In genomic region chr15:57395292-57395691, GRCh38 we compare ENCODE assay signal across 13 cellular contexts. TPM values are rescaled to one million over a fixed set of nuclear protein-coding genes. Genes with fewer than 3 reads are reported as not detected.
DNase-seq lines count a peak whose midpoint lies in the region; FAIRE-seq and TF ChIP-seq lines count a peak whose summit lies in the region.
"Had no signal": no experiment of that assay in that cellular context is flagged by ENCODE, and none has a peak within 500 bp of the region (broad histone marks: within the 10 kb centered on the region; RNA-seq: fewer than 3 reads in every experiment).

No MANE protein-coding gene starts in this region.

- no peak overlapping the region for H3K27ac ChIP-seq in keratinocyte (ENCODE audit: control insufficient read depth, insufficient read depth, low read length)
- H3K27ac ChIP-seq: HL-60, transverse colon had no signal

- dilution Hi-C loops in keratinocyte (cut with MboI; ENCODE audit: extremely low pct_ligation_motif_present, low sequenced_read_pairs): no loop called here

- TF ChIP-seq CTCF in HFF-Myc (IDR thresholded peaks at IDR 0.05; ENCODE audit: low read depth, low read length, missing control alignments) (no peak), keratinocyte (optimal IDR thresholded peaks at IDR 0.05 in 1 of 3, IDR thresholded peaks at IDR 0.05 in 1 of 3, conservative IDR thresholded peaks at IDR 0.05 in 1 of 3; ENCODE audit: extremely low read depth in 1 of 3, insufficient read depth in 2 of 3, low read length in 3 of 3) (no peak)

- peak; percentile 17 for FAIRE-seq in keratinocyte (lab: Jason Lieb, UNC)

- DNase-seq in AG08395 (ENCODE audit: low spot score) (peak; percentile 88), HFF-Myc (ENCODE audit: extremely low read depth, low read depth) (peak; percentile 38), amniotic epithelial cell (ENCODE audit: low read depth) (peak; percentile 94), keratinocyte (ENCODE audit: low read depth, low spot score) (no peak), NCI-H128 (lab: John Stamatoyannopoulos, UW; ENCODE audit: unreplicated experiment) (no peak), activated T-cell treated with anti-CD3 and anti-CD28 coated beads for 4 hours (no peak), SKM-1 treated with dmso at 0.1 percent for 144 hours (lab: John Stamatoyannopoulos, UW; ENCODE audit: unreplicated experiment) (no peak)
- DNase-seq in activated effector memory CD4-positive, alpha-beta T cell treated with anti-CD3 and anti-CD28 coated beads, Interleukin-2, amount 50 U/mL, for 16 hours: no peak
- DNase-seq: activated CD8-positive, alpha-beta memory T cell treated with anti-CD3 and anti-CD28 coated beads for 24 hours; CD8-positive, alpha-beta memory T cell; cerebellar nuclear complex; transverse colon had no signal

- H3K4me1 ChIP-seq in keratinocyte (ENCODE audit: control insufficient read depth, extremely low read depth, insufficient read depth, low read length): no peaks in the 10 kb centered on the region
- H3K4me1 ChIP-seq: transverse colon had no signal

- H3K9me3 ChIP-seq in keratinocyte (ENCODE audit: control insufficient read depth, low read depth, low read length): no peaks in the 10 kb centered on the region
- H3K9me3 ChIP-seq: transverse colon had no signal

- no peaks in the 10 kb centered on the region for H3K79me2 ChIP-seq in keratinocyte (ENCODE audit: control insufficient read depth, insufficient read depth, low read length)

- H3K36me3 ChIP-seq in keratinocyte (ENCODE audit: control insufficient read depth in 2 of 2, extremely low read depth in 1 of 2, insufficient read depth in 2 of 2, low read length in 2 of 2): no peaks in the 10 kb centered on the region
- H3K36me3 ChIP-seq: transverse colon had no signal

- H2AFZ ChIP-seq in keratinocyte (ENCODE audit: control insufficient read depth, low read length): no peak overlapping the region

- H3K4me3 ChIP-seq in HFF-Myc (replicated peaks; ENCODE audit: low read depth, low read length) (no peak overlapping the region), keratinocyte (ENCODE audit: control insufficient read depth in 2 of 3, extremely low read depth in 1 of 3, insufficient read depth in 2 of 3, low read depth in 1 of 3, low read length in 3 of 3) (no peak overlapping the region)
- H3K4me3 ChIP-seq: transverse colon had no signal

- no peaks in the 10 kb centered on the region for H4K20me1 ChIP-seq in keratinocyte (ENCODE audit: control insufficient read depth, extremely low read depth, insufficient read depth, low read length)

- no peak overlapping the region for H3K4me2 ChIP-seq in keratinocyte (ENCODE audit: control insufficient read depth, extremely low read depth, insufficient read depth, low read depth, low read length)

- no peak overlapping the region for H3K9ac ChIP-seq in keratinocyte (ENCODE audit: control insufficient read depth, extremely low read depth, insufficient read depth, low read length)

- H3K27me3 ChIP-seq in keratinocyte (ENCODE audit: control insufficient read depth, extremely low read depth, insufficient read depth, low read length): no peaks in the 10 kb centered on the region
- H3K27me3 ChIP-seq: transverse colon had no signal

- no peaks in the 10 kb centered on the region for H3K9me1 ChIP-seq in keratinocyte (ENCODE audit: control insufficient read depth, extremely low read depth, insufficient read depth, low read length)

RNA-seq across cellular contexts. Expression of gene CGNL1, which starts 19.0 kb away (rescaled TPM):
- polyA plus RNA-seq in keratinocyte: 0.05 to 0.09 TPM (median 0.07 TPM) in 3 replicates
- polyA plus RNA-seq in keratinocyte (2011; ENCODE audit: low read depth): 0.75 TPM
- 0.04 and 0.09 TPM in 2 replicates for polyA plus RNA-seq in keratinocyte (2011; cell fraction: cytosol; rRNA removed)
- polyA plus RNA-seq in keratinocyte (2011; cell fraction: nucleus; rRNA removed): 0.15 and 0.16 TPM in 2 replicates
- polyA plus RNA-seq in keratinocyte (2012; ENCODE audit: low replicate concordance): 0.08 and 0.47 TPM in 2 replicates
- polyA minus RNA-seq in keratinocyte: 0.03 to 0.07 TPM in 2 of 3 replicates, not detected in the other
- not detected for polyA minus RNA-seq in keratinocyte (2011; cell fraction: cytosol; rRNA and poly(A)+ RNA removed)
- 0.11 and 0.16 TPM in 2 replicates for polyA minus RNA-seq in keratinocyte (2011; cell fraction: nucleus; rRNA and poly(A)+ RNA removed)
- polyA plus RNA-seq: CD8-positive, alpha-beta memory T cell had no signal

Comparison
In these comparisons a context has a peak if more than half of its experiments do, and no peak if none do; other contexts are left out.
1. DNase-seq: peak in AG08395 (single experiment), HFF-Myc (single experiment) and amniotic epithelial cell (single experiment); none in keratinocyte (single experiment), activated effector memory CD4-positive, alpha-beta T cell treated with anti-CD3 and anti-CD28 coated beads, Interleukin-2, amount 50 U/mL, for 16 hours (single experiment), NCI-H128 (single experiment), activated T-cell treated with anti-CD3 and anti-CD28 coated beads for 4 hours (single experiment) and SKM-1 treated with dmso at 0.1 percent for 144 hours (single experiment).